ENCODE assay signal across 1 cellular context in the genomic region with DNA sequence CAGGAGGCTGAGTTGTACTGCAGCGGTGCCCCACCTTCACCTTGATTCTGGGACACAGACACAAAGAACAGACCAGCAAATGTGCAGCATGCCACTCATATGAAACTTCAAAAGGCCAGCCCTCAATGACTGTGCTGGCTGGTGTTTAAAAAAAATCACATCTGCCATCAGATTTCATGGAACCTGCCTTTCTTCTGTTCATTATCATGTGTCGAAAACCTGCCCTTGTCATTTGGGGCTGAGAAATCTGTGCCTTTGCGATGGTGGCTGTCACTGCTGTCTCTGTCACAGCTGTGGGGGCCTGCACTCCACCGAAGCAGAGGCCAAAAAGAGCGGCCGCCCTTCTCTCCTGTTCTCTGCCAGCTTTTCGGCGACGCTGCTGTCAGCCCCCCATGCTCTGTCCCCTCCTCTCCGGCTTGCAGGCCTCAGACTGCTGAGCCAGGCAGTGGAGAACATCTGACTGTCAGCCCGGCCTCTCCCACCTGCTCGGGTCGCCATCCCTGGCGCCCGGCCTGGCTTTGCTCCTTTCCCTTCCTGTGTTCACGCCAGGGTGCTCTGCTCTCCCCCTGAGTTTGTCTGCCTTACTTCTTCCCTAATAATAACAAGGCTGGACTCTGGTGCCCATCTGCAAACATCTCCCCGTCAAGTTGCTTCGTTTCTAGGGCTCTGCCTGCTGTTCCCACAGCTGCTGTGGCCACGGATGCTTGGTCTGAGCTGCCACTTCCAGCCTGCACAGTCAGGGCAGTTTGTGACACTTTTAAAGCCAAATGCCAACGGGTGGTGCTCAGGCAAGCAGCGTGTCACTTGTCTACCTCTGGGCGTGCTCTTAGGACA.
TF ChIP-seq lines count a peak whose summit lies in the region.

No MANE protein-coding gene starts in this region.

TF ChIP-seq in GM12878, 131 proteins besides CTCF, POLR2A, EP300 and RAD21 (continued from another document):
- TF ChIP-seq, protein P1, sequence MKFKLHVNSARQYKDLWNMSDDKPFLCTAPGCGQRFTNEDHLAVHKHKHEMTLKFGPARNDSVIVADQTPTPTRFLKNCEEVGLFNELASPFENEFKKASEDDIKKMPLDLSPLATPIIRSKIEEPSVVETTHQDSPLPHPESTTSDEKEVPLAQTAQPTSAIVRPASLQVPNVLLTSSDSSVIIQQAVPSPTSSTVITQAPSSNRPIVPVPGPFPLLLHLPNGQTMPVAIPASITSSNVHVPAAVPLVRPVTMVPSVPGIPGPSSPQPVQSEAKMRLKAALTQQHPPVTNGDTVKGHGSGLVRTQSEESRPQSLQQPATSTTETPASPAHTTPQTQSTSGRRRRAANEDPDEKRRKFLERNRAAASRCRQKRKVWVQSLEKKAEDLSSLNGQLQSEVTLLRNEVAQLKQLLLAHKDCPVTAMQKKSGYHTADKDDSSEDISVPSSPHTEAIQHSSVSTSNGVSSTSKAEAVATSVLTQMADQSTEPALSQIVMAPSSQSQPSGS (IDR thresholded peaks at IDR 0.05; ENCODE audit: low read length) = no peak
- TF ChIP-seq SMARCA5 (IDR thresholded peaks at IDR 0.05) (no peak), BRCA1 (IDR thresholded peaks at IDR 0.05; ENCODE audit: low read depth, low read length) (no peak)
- TF ChIP-seq, protein P2, sequence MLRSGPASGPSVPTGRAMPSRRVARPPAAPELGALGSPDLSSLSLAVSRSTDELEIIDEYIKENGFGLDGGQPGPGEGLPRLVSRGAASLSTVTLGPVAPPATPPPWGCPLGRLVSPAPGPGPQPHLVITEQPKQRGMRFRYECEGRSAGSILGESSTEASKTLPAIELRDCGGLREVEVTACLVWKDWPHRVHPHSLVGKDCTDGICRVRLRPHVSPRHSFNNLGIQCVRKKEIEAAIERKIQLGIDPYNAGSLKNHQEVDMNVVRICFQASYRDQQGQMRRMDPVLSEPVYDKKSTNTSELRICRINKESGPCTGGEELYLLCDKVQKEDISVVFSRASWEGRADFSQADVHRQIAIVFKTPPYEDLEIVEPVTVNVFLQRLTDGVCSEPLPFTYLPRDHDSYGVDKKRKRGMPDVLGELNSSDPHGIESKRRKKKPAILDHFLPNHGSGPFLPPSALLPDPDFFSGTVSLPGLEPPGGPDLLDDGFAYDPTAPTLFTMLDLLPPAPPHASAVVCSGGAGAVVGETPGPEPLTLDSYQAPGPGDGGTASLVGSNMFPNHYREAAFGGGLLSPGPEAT (IDR thresholded peaks at IDR 0.05; ENCODE audit: low read depth) = no peak
